8 cellular contexts compared by ENCODE assay signal in the genomic region with DNA sequence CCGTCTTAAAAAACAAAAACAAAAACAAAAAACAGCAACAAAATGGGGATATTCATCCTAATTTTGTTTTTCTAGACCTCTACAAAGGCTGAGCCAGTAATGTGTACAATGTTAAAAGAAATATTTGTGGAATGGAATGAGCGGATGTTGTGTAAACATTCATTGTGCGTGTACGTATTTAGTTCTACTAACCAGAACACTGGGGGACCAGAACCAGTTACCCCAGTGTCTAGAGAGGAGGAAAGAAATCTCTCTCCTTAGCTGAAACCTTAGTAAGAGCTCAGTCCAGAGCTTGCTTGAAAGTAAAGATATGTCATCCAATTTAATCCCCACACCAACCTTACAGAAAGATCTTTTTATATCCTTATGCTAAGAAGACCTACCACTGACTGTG.
DNase-seq lines count a peak whose midpoint lies in the region; ATAC-seq and TF ChIP-seq lines count a peak whose summit lies in the region.

No MANE protein-coding gene starts in this region.

- intact Hi-C loops in HCT116 (cut with micrococcal nuclease) (no loop called here), left colon (cut with DNase I, micrococcal nuclease) (no loop called here)

- CTCF ChIA-PET in HCT116 (lab: Charles Lee): no interaction called here
- CTCF ChIA-PET in activated CD8-positive, alpha-beta T cell treated with anti-CD3 and anti-CD28 coated beads, Interleukin-2, amount 10 ng/mL, durations not matched to agents 7 days and 5 days (lab: Charles Lee): interaction anchor here (1.2 kb wide), 1 partner anchor 12 kb away, joined by 3 read pairs; no protein-coding TSS in a partner anchor

- H4K20me1 ChIP-seq in HCT116 (ENCODE audit: insufficient read depth): no peaks in the 10 kb centered on the region

- no peak overlapping the region for H3K27ac ChIP-seq in HCT116 (ENCODE audit: low read depth, low read length)
- peak overlapping the region in 3 of 4 donors; percentile 29 to 67 (median 50) for H3K27ac ChIP-seq in gastroesophageal sphincter
- peak overlapping the region in 20 of 21 experiments; percentile 19 to 92 (median 80) for H3K27ac ChIP-seq in skin epidermis

- H3K9me3 Mint-ChIP-seq in activated CD8-positive, alpha-beta T cell treated with anti-CD3 and anti-CD28 coated beads, Interleukin-2, amount 10 ng/mL, durations not matched to agents 7 days and 5 days (ENCODE audit: insufficient read depth): no peaks in the 10 kb centered on the region

- H3K9me3 ChIP-seq in HCT116 (ENCODE audit: control insufficient read depth in 1 of 2, insufficient read depth in 1 of 2, low read depth in 1 of 2, low read length in 2 of 2) (no peaks in the 10 kb centered on the region), gastroesophageal sphincter (no peaks in the 10 kb centered on the region)

- TF ChIP-seq POLR2A in HCT116 (IDR thresholded peaks at IDR 0.05; ENCODE audit: borderline replicate concordance, extremely low read depth, insufficient read depth, insufficient read length): no peak
- TF ChIP-seq POLR2A in gastroesophageal sphincter (IDR thresholded peaks at IDR 0.05): no peak

- no peak for TF ChIP-seq RAD21 in HCT116 (IDR thresholded peaks at IDR 0.05; ENCODE audit: low read depth)

- peaks cover 3% of the 10 kb centered on the region for H3K36me3 Mint-ChIP-seq in activated CD8-positive, alpha-beta T cell treated with anti-CD3 and anti-CD28 coated beads, Interleukin-2, amount 10 ng/mL, durations not matched to agents 7 days and 5 days (ENCODE audit: low read depth)

- ATAC-seq in HCT116 (no peak), gastroesophageal sphincter (no peak), GM21360 (IDR thresholded peaks at IDR 0.05; ENCODE audit: unreplicated experiment) (no peak), left colon (no peak), HG03097 (IDR thresholded peaks at IDR 0.05; ENCODE audit: low FRiP score, unreplicated experiment) (no peak), GM21390 (IDR thresholded peaks at IDR 0.05; ENCODE audit: unreplicated experiment) (no peak)
- no peak for ATAC-seq in activated CD8-positive, alpha-beta T cell treated with anti-CD3 and anti-CD28 coated beads, Interleukin-2, amount 10 ng/mL, durations not matched to agents 7 days and 5 days

- peaks cover 23% of the 10 kb centered on the region for H3K4me1 Mint-ChIP-seq in activated CD8-positive, alpha-beta T cell treated with anti-CD3 and anti-CD28 coated beads, Interleukin-2, amount 10 ng/mL, durations not matched to agents 7 days and 5 days (ENCODE audit: low read depth)

- H3K36me3 ChIP-seq in HCT116 (ENCODE audit: control insufficient read depth in 1 of 2, insufficient read depth in 2 of 2, low read length in 2 of 2) (no peaks in the 10 kb centered on the region), gastroesophageal sphincter (no peaks in the 10 kb centered on the region)

- RAD21 ChIA-PET in HCT116 (lab: Charles Lee; ENCODE audit: low non-redundant PET in 1 of 2, low total read pairs in 2 of 2, uncharacterized antibody in 2 of 2, unreplicated experiment in 2 of 2): no interaction called here

- TF ChIP-seq CTCF in HCT116 (IDR thresholded peaks at IDR 0.05 in 2 of 3, conservative IDR thresholded peaks at IDR 0.05 in 1 of 3; ENCODE audit: borderline replicate concordance in 1 of 3, insufficient read depth in 1 of 3, low read depth in 2 of 3, low read length in 2 of 3) (no peak), gastroesophageal sphincter (IDR thresholded peaks at IDR 0.05) (no peak)

- peak overlapping the region; percentile 78 for H2AFZ ChIP-seq in HCT116 (ENCODE audit: low read depth, low read length, poor library complexity, severe bottlenecking)

- 53 to 74% methylated on average over 4 of the region's 4 CpGs for WGBS in gastroesophageal sphincter (ENCODE audit: low coverage in 1 of 2), 2 donors

- POLR2A ChIA-PET in HCT116 (lab: Charles Lee): no interaction called here
- POLR2A ChIA-PET in activated CD8-positive, alpha-beta T cell treated with anti-CD3 and anti-CD28 coated beads, Interleukin-2, amount 10 ng/mL, durations not matched to agents 7 days and 5 days (lab: Charles Lee): no interaction called here

- DNase-seq in HCT116 (ENCODE audit: low read depth, low spot score): no peak
- DNase-seq in activated CD8-positive, alpha-beta T cell treated with anti-CD3 and anti-CD28 coated beads, Interleukin-2, amount 10 ng/mL, durations not matched to agents 7 days and 5 days: no peak
- DNase-seq in left colon: no peak

- H3K27me3 ChIP-seq in HCT116 (ENCODE audit: insufficient read depth, low read length): no peaks in the 10 kb centered on the region; the same call in 1 of the 2 replicates
- H3K27me3 ChIP-seq in gastroesophageal sphincter: no peaks in the 10 kb centered on the region

- H3K4me3 ChIP-seq in HCT116 (replicated peaks in 1 of 2; ENCODE audit: low read depth in 1 of 2, low read length in 2 of 2) (no peak overlapping the region), gastroesophageal sphincter (no peak overlapping the region), skin epidermis (no peak overlapping the region)

- H3K27me3 Mint-ChIP-seq in activated CD8-positive, alpha-beta T cell treated with anti-CD3 and anti-CD28 coated beads, Interleukin-2, amount 10 ng/mL, durations not matched to agents 7 days and 5 days (ENCODE audit: low read depth): no peaks in the 10 kb centered on the region

- H3K27ac Mint-ChIP-seq in activated CD8-positive, alpha-beta T cell treated with anti-CD3 and anti-CD28 coated beads, Interleukin-2, amount 10 ng/mL, durations not matched to agents 7 days and 5 days: peak overlapping the region; percentile 73

- no TSS peak for BruUV-seq in HCT116 (replicated peaks; lab: Mats Ljungman, UMichigan)

- H3K9ac ChIP-seq in HCT116 (ENCODE audit: low read length): no peak overlapping the region

- no peak overlapping the region for H3K4me3 Mint-ChIP-seq in activated CD8-positive, alpha-beta T cell treated with anti-CD3 and anti-CD28 coated beads, Interleukin-2, amount 10 ng/mL, durations not matched to agents 7 days and 5 days

- H3K4me1 ChIP-seq in HCT116 (ENCODE audit: control insufficient read depth in 1 of 2, insufficient read depth in 2 of 2, low read length in 2 of 2) (peaks cover 8 to 20% of the 10 kb centered on the region in 2 experiments; a peak in 3 of 4 replicates), gastroesophageal sphincter (peaks cover 0 to 23% (median 6%) of the 10 kb centered on the region in 3 donors)

- H3K79me2 ChIP-seq in HCT116 (ENCODE audit: insufficient read depth, low read length): no peaks in the 10 kb centered on the region

- no peak for TF ChIP-seq EP300 in gastroesophageal sphincter (IDR thresholded peaks at IDR 0.05)

- no peaks in the 10 kb centered on the region for H3K9me2 ChIP-seq in HCT116 (ENCODE audit: insufficient read depth)

- H3K4me2 ChIP-seq in HCT116 (ENCODE audit: low read length): peak overlapping the region; percentile 25

TF ChIP-seq in HCT116, 20 proteins besides CTCF, POLR2A, EP300 and RAD21 (continues in another document):
- TF ChIP-seq, protein P1, sequence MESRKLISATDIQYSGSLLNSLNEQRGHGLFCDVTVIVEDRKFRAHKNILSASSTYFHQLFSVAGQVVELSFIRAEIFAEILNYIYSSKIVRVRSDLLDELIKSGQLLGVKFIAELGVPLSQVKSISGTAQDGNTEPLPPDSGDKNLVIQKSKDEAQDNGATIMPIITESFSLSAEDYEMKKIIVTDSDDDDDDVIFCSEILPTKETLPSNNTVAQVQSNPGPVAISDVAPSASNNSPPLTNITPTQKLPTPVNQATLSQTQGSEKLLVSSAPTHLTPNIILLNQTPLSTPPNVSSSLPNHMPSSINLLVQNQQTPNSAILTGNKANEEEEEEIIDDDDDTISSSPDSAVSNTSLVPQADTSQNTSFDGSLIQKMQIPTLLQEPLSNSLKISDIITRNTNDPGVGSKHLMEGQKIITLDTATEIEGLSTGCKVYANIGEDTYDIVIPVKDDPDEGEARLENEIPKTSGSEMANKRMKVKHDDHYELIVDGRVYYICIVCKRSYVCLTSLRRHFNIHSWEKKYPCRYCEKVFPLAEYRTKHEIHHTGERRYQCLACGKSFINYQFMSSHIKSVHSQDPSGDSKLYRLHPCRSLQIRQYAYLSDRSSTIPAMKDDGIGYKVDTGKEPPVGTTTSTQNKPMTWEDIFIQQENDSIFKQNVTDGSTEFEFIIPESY (IDR thresholded peaks at IDR 0.05; ENCODE audit: extremely low read depth, insufficient replicate concordance, low read length): no peak
- TF ChIP-seq ELF1 (IDR thresholded peaks at IDR 0.05; ENCODE audit: borderline replicate concordance, low read depth): no peak
- TF ChIP-seq SP1 (IDR thresholded peaks at IDR 0.05; ENCODE audit: low read depth): no peak
- TF ChIP-seq CBX3 (IDR thresholded peaks at IDR 0.05; ENCODE audit: low read depth): no peak
- no peak for TF ChIP-seq YY1 (IDR thresholded peaks at IDR 0.05; ENCODE audit: extremely low read depth, insufficient replicate concordance, low read depth, low read length)
- TF ChIP-seq, protein P2, sequence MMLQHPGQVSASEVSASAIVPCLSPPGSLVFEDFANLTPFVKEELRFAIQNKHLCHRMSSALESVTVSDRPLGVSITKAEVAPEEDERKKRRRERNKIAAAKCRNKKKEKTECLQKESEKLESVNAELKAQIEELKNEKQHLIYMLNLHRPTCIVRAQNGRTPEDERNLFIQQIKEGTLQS (IDR thresholded peaks at IDR 0.05): no peak
- no peak for TF ChIP-seq JUND (IDR thresholded peaks at IDR 0.05)
- no peak for TF ChIP-seq ZNF274 (IDR thresholded peaks at IDR 0.05; ENCODE audit: low read depth, low read length)
- no peak for TF ChIP-seq EGR1 (IDR thresholded peaks at IDR 0.05; ENCODE audit: low read depth)
- TF ChIP-seq FOSL1 (IDR thresholded peaks at IDR 0.05; ENCODE audit: low read depth): no peak
